In genomic region chr3:67109651-67110204, GRCh38 we compare ENCODE assay signal across 7 cellular contexts.
DNase-seq lines count a peak whose midpoint lies in the region; ATAC-seq, FAIRE-seq and TF ChIP-seq lines count a peak whose summit lies in the region.

No MANE protein-coding gene starts in this region.

- no peaks in the 10 kb centered on the region for H4K20me1 ChIP-seq in Loucy (ENCODE audit: insufficient read depth, low read length, poor library complexity, severe bottlenecking)
- no peaks in the 10 kb centered on the region; the same call in 1 of the 2 replicates for H4K20me1 ChIP-seq in K562 (replicated peaks; ENCODE audit: control insufficient read depth, insufficient read depth, low read length)

- CTCF ChIA-PET in K562 (lab: Yijun Ruan, JAX; ENCODE audit: low intra/inter-chr PET ratio), result no interaction called here

- 17% methylated on average over 3 of the region's 3 CpGs for WGBS in K562 (ENCODE audit: insufficient coverage, low coverage, missing lambda C conversion rate)
- WGBS in right lobe of liver (ENCODE audit: insufficient coverage, low coverage, low lambda C conversion rate, missing lambda C conversion rate), result 33% methylated on average over 3 of the region's 3 CpGs

- DNase-seq in GM10266 (ENCODE audit: extremely low spot score) (no peak), K562 (ENCODE audit: extremely low read depth in 1 of 4, low spot score in 3 of 4) (peak; percentile 5 to 17 (median 7)), right lobe of liver (no peak), activated gamma-delta T cell treated with Interleukin-2 at 50 U/mL for 16 hours (no peak), DMS79 (lab: John Stamatoyannopoulos, UW) (no peak)

- no peak overlapping the region for H3K4me2 ChIP-seq in Loucy (ENCODE audit: low read depth, low read length, poor library complexity, severe bottlenecking)
- no peak overlapping the region for H3K4me2 ChIP-seq in K562 (ENCODE audit: insufficient read depth, low read length)

- H3K27ac ChIP-seq in K562 (ENCODE audit: extremely low read depth, low read depth, low read length) (no peak overlapping the region), right lobe of liver (no peak overlapping the region)

- H3K4me1 ChIP-seq in Loucy (ENCODE audit: insufficient read depth, low read length, poor library complexity, severe bottlenecking) (no peaks in the 10 kb centered on the region), K562 (replicated peaks in 1 of 2; ENCODE audit: control insufficient read depth in 2 of 2, insufficient read depth in 2 of 2, low read length in 2 of 2) (no peaks in the 10 kb centered on the region), right lobe of liver (no peaks in the 10 kb centered on the region)

- H3F3A ChIP-seq in Loucy (ENCODE audit: low read depth), result no peaks in the 10 kb centered on the region

- no TSS peak for BruUV-seq in K562 (replicated peaks; lab: Mats Ljungman, UMichigan)

- FAIRE-seq in K562 (lab: Jason Lieb, UNC), result no peak

- POLR2A ChIA-PET in K562 (lab: Yijun Ruan, JAX), result interaction anchor here (0.7 kb wide), 1 partner anchor 134 kb away, joined by 3 read pairs; no protein-coding TSS in a partner anchor

- in situ Hi-C loops in K562 (cut with MboI), result loop anchor here (10.0 kb wide), 1 partner anchor 255 kb away; no protein-coding TSS in a partner anchor

- TF ChIP-seq RAD21 in K562 (CRISPR knock-in tag; conservative IDR thresholded peaks at IDR 0.05 in 1 of 2, IDR thresholded peaks at IDR 0.05 in 1 of 2), result peak in 1 of 2 experiments; percentile 58; a peak in 3 of 4 replicates

- ATAC-seq in K562 (no peak), right lobe of liver (peak; percentile 46 to 79 (median 54)), HG03039 (IDR thresholded peaks at IDR 0.05; ENCODE audit: unreplicated experiment) (no peak)

- H3K9me1 ChIP-seq in K562 (ENCODE audit: control insufficient read depth, insufficient read depth, low read length), result no peaks in the 10 kb centered on the region

- H3K4me3 ChIP-seq in Loucy (ENCODE audit: low read length, poor library complexity, severe bottlenecking) (no peak overlapping the region), K562 (no peak overlapping the region), right lobe of liver (no peak overlapping the region)

- peak; percentile 43 for TF ChIP-seq CTCF in GM10266 (IDR thresholded peaks at IDR 0.05; ENCODE audit: control insufficient read depth, insufficient read depth, low read depth, missing control alignments)
- TF ChIP-seq CTCF in Loucy (conservative IDR thresholded peaks at IDR 0.05; ENCODE audit: low read length), result peak; percentile 74
- TF ChIP-seq CTCF in K562 (IDR thresholded peaks at IDR 0.05 in 2 of 3, conservative IDR thresholded peaks at IDR 0.05 in 1 of 3; ENCODE audit: insufficient read depth in 2 of 3, low read depth in 1 of 3, low read length in 3 of 3), result peak in 2 of 3 experiments; percentile 22 to 56; a peak in 2 of 6 replicates
- peak; percentile 50 to 58 (median 52) for TF ChIP-seq CTCF in right lobe of liver (IDR thresholded peaks at IDR 0.05)

- no peaks in the 10 kb centered on the region for H3K9me2 ChIP-seq in Loucy (replicated peaks; ENCODE audit: low read depth, low read length)

- H3K79me2 ChIP-seq in Loucy (ENCODE audit: insufficient read depth, low read length), result no peaks in the 10 kb centered on the region
- no peaks in the 10 kb centered on the region for H3K79me2 ChIP-seq in K562 (ENCODE audit: control insufficient read depth, insufficient read depth, low read length)

- H3K27me3 ChIP-seq in Loucy (ENCODE audit: insufficient read depth, low read length, poor library complexity, severe bottlenecking) (no peaks in the 10 kb centered on the region), K562 (ENCODE audit: control insufficient read depth in 2 of 2, insufficient read depth in 2 of 2, low read length in 2 of 2) (no peaks in the 10 kb centered on the region), right lobe of liver (no peaks in the 10 kb centered on the region)

- TF ChIP-seq POLR2A in K562 (conservative IDR thresholded peaks at IDR 0.05) (no peak), right lobe of liver (IDR thresholded peaks at IDR 0.05) (no peak)

- H3K9ac ChIP-seq in Loucy (ENCODE audit: low read depth, low read length, poor library complexity, severe bottlenecking) (no peak overlapping the region), K562 (ENCODE audit: insufficient read depth in 1 of 2, low read depth in 2 of 2, low read length in 2 of 2) (no peak overlapping the region)

- no peaks in the 10 kb centered on the region for H3K9me3 ChIP-seq in Loucy (ENCODE audit: insufficient read depth, low read depth, low read length)
- H3K9me3 ChIP-seq in K562 (replicated peaks; ENCODE audit: control insufficient read depth, insufficient read depth, low read depth, low read length), result no peaks in the 10 kb centered on the region
- H3K9me3 ChIP-seq in right lobe of liver, result no peaks in the 10 kb centered on the region

- intact Hi-C loops in K562 (cut with micrococcal nuclease) (loop anchor here (5.0 to 10.0 kb wide), 4 partner anchors 137 to 1768 kb away; no protein-coding TSS in a partner anchor), right lobe of liver (cut with DNase I) (no loop called here)

- H2AFZ ChIP-seq in Loucy (ENCODE audit: low read length) (no peak overlapping the region), K562 (ENCODE audit: low read depth, low read length) (no peak overlapping the region)

- no peaks in the 10 kb centered on the region for H3K36me3 ChIP-seq in Loucy (ENCODE audit: insufficient read depth, low read length)
- no peaks in the 10 kb centered on the region for H3K36me3 ChIP-seq in K562 (ENCODE audit: control insufficient read depth, insufficient read depth, low read length)
- no peaks in the 10 kb centered on the region for H3K36me3 ChIP-seq in right lobe of liver

- no peak for TF ChIP-seq EP300 in K562 (IDR thresholded peaks at IDR 0.05; ENCODE audit: low read length)

TF ChIP-seq in K562, 482 proteins besides CTCF, POLR2A, EP300 and RAD21 (continues in another document):
- TF ChIP-seq ETS2 (tag; IDR thresholded peaks at IDR 0.05; ENCODE audit: borderline replicate concordance, poor library complexity, severe bottlenecking) (no peak), CEBPZ (IDR thresholded peaks at IDR 0.05; ENCODE audit: borderline replicate concordance, low read depth, low read length) (no peak), ZNF707 (CRISPR knock-in tag; conservative IDR thresholded peaks at IDR 0.05) (no peak), PML (IDR thresholded peaks at IDR 0.05; ENCODE audit: low read length) (no peak), RFX5 (IDR thresholded peaks at IDR 0.05; ENCODE audit: low read depth, low read length) (no peak), POLR2H (tag; IDR thresholded peaks at IDR 0.05; ENCODE audit: low read depth) (no peak)
- TF ChIP-seq, protein P1, sequence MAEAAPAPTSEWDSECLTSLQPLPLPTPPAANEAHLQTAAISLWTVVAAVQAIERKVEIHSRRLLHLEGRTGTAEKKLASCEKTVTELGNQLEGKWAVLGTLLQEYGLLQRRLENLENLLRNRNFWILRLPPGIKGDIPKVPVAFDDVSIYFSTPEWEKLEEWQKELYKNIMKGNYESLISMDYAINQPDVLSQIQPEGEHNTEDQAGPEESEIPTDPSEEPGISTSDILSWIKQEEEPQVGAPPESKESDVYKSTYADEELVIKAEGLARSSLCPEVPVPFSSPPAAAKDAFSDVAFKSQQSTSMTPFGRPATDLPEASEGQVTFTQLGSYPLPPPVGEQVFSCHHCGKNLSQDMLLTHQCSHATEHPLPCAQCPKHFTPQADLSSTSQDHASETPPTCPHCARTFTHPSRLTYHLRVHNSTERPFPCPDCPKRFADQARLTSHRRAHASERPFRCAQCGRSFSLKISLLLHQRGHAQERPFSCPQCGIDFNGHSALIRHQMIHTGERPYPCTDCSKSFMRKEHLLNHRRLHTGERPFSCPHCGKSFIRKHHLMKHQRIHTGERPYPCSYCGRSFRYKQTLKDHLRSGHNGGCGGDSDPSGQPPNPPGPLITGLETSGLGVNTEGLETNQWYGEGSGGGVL (CRISPR knock-in tag; IDR thresholded peaks at IDR 0.05), result no peak
- TF ChIP-seq, protein P2, sequence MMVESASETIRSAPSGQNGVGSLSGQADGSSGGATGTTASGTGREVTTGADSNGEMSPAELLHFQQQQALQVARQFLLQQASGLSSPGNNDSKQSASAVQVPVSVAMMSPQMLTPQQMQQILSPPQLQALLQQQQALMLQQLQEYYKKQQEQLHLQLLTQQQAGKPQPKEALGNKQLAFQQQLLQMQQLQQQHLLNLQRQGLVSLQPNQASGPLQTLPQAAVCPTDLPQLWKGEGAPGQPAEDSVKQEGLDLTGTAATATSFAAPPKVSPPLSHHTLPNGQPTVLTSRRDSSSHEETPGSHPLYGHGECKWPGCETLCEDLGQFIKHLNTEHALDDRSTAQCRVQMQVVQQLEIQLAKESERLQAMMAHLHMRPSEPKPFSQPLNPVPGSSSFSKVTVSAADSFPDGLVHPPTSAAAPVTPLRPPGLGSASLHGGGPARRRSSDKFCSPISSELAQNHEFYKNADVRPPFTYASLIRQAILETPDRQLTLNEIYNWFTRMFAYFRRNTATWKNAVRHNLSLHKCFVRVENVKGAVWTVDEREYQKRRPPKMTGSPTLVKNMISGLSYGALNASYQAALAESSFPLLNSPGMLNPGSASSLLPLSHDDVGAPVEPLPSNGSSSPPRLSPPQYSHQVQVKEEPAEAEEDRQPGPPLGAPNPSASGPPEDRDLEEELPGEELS (CRISPR knock-in tag; IDR thresholded peaks at IDR 0.05; ENCODE audit: borderline replicate concordance), result no peak

Comparison
In these comparisons a context has a peak if more than half of its experiments do, and no peak if none do; other contexts are left out.
1. DNase-seq: peak in K562 (4 of 4); none in GM10266 (single experiment), right lobe of liver (0 of 3), activated gamma-delta T cell treated with Interleukin-2 at 50 U/mL for 16 hours (single experiment) and DMS79 (single experiment).
2. ATAC-seq: peak in right lobe of liver (4 of 4); none in K562 (single experiment) and HG03039 (single experiment).
3. Peak in every context shown above with its lines, with median percentiles within 50 percentile points of each other: CTCF ChIP-seq.